ENCODE assay signal across 8 cellular contexts in genomic region chr2:219452361-219453317, GRCh38. TPM values are rescaled to one million over a fixed set of nuclear protein-coding genes. Genes with fewer than 3 reads are reported as not detected.
DNase-seq lines count a peak whose midpoint lies in the region; ATAC-seq and TF ChIP-seq lines count a peak whose summit lies in the region.

No MANE protein-coding gene starts in this region.

- no peak overlapping the region for H3K4me3 Mint-ChIP-seq in naive thymus-derived CD4-positive, alpha-beta T cell

- H3K27me3 Mint-ChIP-seq in naive thymus-derived CD4-positive, alpha-beta T cell = peaks cover 5 to 26% (median 9%) of the 10 kb centered on the region in 5 donors

- intact Hi-C loops in Right ventricle myocardium inferior (cut with DNase I) (loop anchor here (2.0 kb wide), 1 partner anchor 18 kb away; the partner anchor contains the start of gene SPEG), sigmoid colon (cut with DNase I) (loop anchor here (2.0 to 5.0 kb wide), 2 partner anchors 44 to 45 kb away; a partner anchor contains a TSS)
- intact Hi-C loops in naive thymus-derived CD4-positive, alpha-beta T cell (cut with micrococcal nuclease) = no loop called here

- H3K36me3 Mint-ChIP-seq in naive thymus-derived CD4-positive, alpha-beta T cell = peaks cover 0 to 15% (median 0%) of the 10 kb centered on the region in 5 donors

- DNase-seq in ELR (ENCODE audit: low read depth) (peak; percentile 97), T1000 (lab: John Stamatoyannopoulos, UW) (peak; percentile 85), Right ventricle myocardium inferior (ENCODE audit: missing footprints) (no peak), sigmoid colon (peak; percentile 95), NCI-H524 (lab: John Stamatoyannopoulos, UW) (no peak)
- no peak for DNase-seq in naive thymus-derived CD4-positive, alpha-beta T cell
- no peak for DNase-seq in activated effector memory CD4-positive, alpha-beta T cell treated with anti-CD3 and anti-CD28 coated beads, Interleukin-2, amount 50 U/mL, for 16 hours

- H3K27ac Mint-ChIP-seq in naive thymus-derived CD4-positive, alpha-beta T cell = no peak overlapping the region

- H3K9me3 Mint-ChIP-seq in naive thymus-derived CD4-positive, alpha-beta T cell = no peaks in the 10 kb centered on the region

- H3K4me1 Mint-ChIP-seq in naive thymus-derived CD4-positive, alpha-beta T cell = peaks cover 0 to 10% (median 4%) of the 10 kb centered on the region in 7 donors

- peak overlapping the region in 3 of 4 donors; percentile 47 to 52 (median 50) for H3K4me3 ChIP-seq in sigmoid colon
- no peak overlapping the region for H3K4me3 ChIP-seq in naive thymus-derived CD4-positive, alpha-beta T cell (ENCODE audit: low read length)

- WGBS in sigmoid colon, 2 donors = 76 to 77% methylated on average over 23 of the region's 23 CpGs

- no peaks in the 10 kb centered on the region for H3K9me3 ChIP-seq in sigmoid colon
- H3K9me3 ChIP-seq in naive thymus-derived CD4-positive, alpha-beta T cell (ENCODE audit: control insufficient read depth in 2 of 3, low read length in 3 of 3) = no peaks in the 10 kb centered on the region

- CTCF ChIA-PET in naive thymus-derived CD4-positive, alpha-beta T cell (lab: Charles Lee) = no interaction called here

- peaks cover 0 to 99% (median 84%) of the 10 kb centered on the region in 4 donors for H3K4me1 ChIP-seq in sigmoid colon
- H3K4me1 ChIP-seq in naive thymus-derived CD4-positive, alpha-beta T cell (ENCODE audit: control insufficient read depth in 2 of 2, insufficient read depth in 2 of 2, low read length in 2 of 2) = no peaks in the 10 kb centered on the region

- H3K27me3 ChIP-seq in sigmoid colon = peaks cover 0 to 11% (median 0%) of the 10 kb centered on the region in 3 donors
- H3K27me3 ChIP-seq in naive thymus-derived CD4-positive, alpha-beta T cell (ENCODE audit: control insufficient read depth in 2 of 2, insufficient read depth in 2 of 2, low read length in 2 of 2) = no peaks in the 10 kb centered on the region

- TF ChIP-seq EP300 in sigmoid colon (IDR thresholded peaks at IDR 0.05) = peak; percentile 88 to 100 (median 97)

- ATAC-seq in Right ventricle myocardium inferior (peak; percentile 63), GM21723 (IDR thresholded peaks at IDR 0.05; ENCODE audit: unreplicated experiment) (no peak)
- ATAC-seq in naive thymus-derived CD4-positive, alpha-beta T cell = no peak

- TF ChIP-seq POLR2A in sigmoid colon (IDR thresholded peaks at IDR 0.05) = peak in 1 of 2 donors; percentile 58

- no peak for TF ChIP-seq CTCF in sigmoid colon (IDR thresholded peaks at IDR 0.05)

- peak overlapping the region; percentile 96 to 99 (median 99) for H3K27ac ChIP-seq in sigmoid colon
- no peak overlapping the region for H3K27ac ChIP-seq in naive thymus-derived CD4-positive, alpha-beta T cell (ENCODE audit: low read depth, low read length)

- peaks cover 0 to 41% (median 6%) of the 10 kb centered on the region in 4 donors for H3K36me3 ChIP-seq in sigmoid colon
- no peaks in the 10 kb centered on the region for H3K36me3 ChIP-seq in naive thymus-derived CD4-positive, alpha-beta T cell (ENCODE audit: control insufficient read depth in 2 of 3, insufficient read depth in 3 of 3, low read length in 3 of 3)

- POLR2A ChIA-PET in naive thymus-derived CD4-positive, alpha-beta T cell (lab: Charles Lee) = interaction anchor here (0.6 kb wide), 1 partner anchor 11 kb away, joined by 3 read pairs; no protein-coding TSS in a partner anchor

RNA-seq across cellular contexts. Expression of gene SPEG, which starts 18.0 kb away (rescaled TPM):
- total RNA-seq in Right ventricle myocardium inferior (119 TPM), sigmoid colon (100 to 1,000 TPM; 123 to 321 (median 194) TPM)
- 10 to 100 TPM in 2 of 3 donors, 1 to 10 TPM in 1; 6.0 to 25.4 (median 13.4) TPM for polyA plus RNA-seq in sigmoid colon
- total RNA-seq in naive thymus-derived CD4-positive, alpha-beta T cell = 10 to 100 TPM in 4 of 5 experiments, under 1 TPM in 1; 0.41 to 23.2 (median 15.0) TPM
- under 1 TPM; 0.26 to 0.76 TPM for polyA plus RNA-seq in naive thymus-derived CD4-positive, alpha-beta T cell

RNA-seq across cellular contexts. Expression of gene DES, which starts 34.5 kb away (rescaled TPM):
- 13,356 TPM for total RNA-seq in Right ventricle myocardium inferior
- over 10,000 TPM in 3 of 4 donors, 1,000 to 10,000 TPM in 1; 7,366 to 30,562 (median 13,340) TPM for total RNA-seq in sigmoid colon
- polyA plus RNA-seq in sigmoid colon = 100 to 1,000 TPM in 2 of 3 donors, 10 to 100 TPM in 1; 35.1 to 264 (median 162) TPM
- total RNA-seq in naive thymus-derived CD4-positive, alpha-beta T cell = 1 to 10 TPM in 1 of 5 experiments, not detected in 4; 1.5 TPM
- not detected for polyA plus RNA-seq in naive thymus-derived CD4-positive, alpha-beta T cell

RNA-seq across cellular contexts. Expression of gene GMPPA, which starts 46.1 kb away (rescaled TPM):
- total RNA-seq in Right ventricle myocardium inferior (22.9 TPM), sigmoid colon (10 to 100 TPM; 13.9 to 24.7 (median 21.3) TPM)
- 10 to 100 TPM; 42.6 to 52.8 (median 44.2) TPM for polyA plus RNA-seq in sigmoid colon
- total RNA-seq in naive thymus-derived CD4-positive, alpha-beta T cell = 10 to 100 TPM; 22.4 to 58.3 (median 37.2) TPM
- 10 to 100 TPM; 11.8 to 23.8 TPM for polyA plus RNA-seq in naive thymus-derived CD4-positive, alpha-beta T cell

Comparison
In these comparisons a context has a peak if more than half of its experiments do, and no peak if none do; other contexts are left out.
1. DNase-seq: peak in ELR (single experiment), T1000 (single experiment) and sigmoid colon (single experiment); none in Right ventricle myocardium inferior (single experiment), NCI-H524 (0 of 2), naive thymus-derived CD4-positive, alpha-beta T cell (0 of 9) and activated effector memory CD4-positive, alpha-beta T cell treated with anti-CD3 and anti-CD28 coated beads, Interleukin-2, amount 50 U/mL, for 16 hours (single experiment).
2. RNA of gene DES, which starts 34.5 kb away (total RNA-seq): 7,366 to 30,562 TPM in sigmoid colon and 13,356 TPM in Right ventricle myocardium inferior (single experiment); 1.5 TPM in naive thymus-derived CD4-positive, alpha-beta T cell; every median in the first group is over 1,000 times any median in the second.
3. intact Hi-C loops: an anchor here in Right ventricle myocardium inferior (2.0 kb wide) and sigmoid colon (2.0 to 5.0 kb wide); none called in naive thymus-derived CD4-positive, alpha-beta T cell.